ENCODE assay signal across 8 cellular contexts in the genomic region with DNA sequence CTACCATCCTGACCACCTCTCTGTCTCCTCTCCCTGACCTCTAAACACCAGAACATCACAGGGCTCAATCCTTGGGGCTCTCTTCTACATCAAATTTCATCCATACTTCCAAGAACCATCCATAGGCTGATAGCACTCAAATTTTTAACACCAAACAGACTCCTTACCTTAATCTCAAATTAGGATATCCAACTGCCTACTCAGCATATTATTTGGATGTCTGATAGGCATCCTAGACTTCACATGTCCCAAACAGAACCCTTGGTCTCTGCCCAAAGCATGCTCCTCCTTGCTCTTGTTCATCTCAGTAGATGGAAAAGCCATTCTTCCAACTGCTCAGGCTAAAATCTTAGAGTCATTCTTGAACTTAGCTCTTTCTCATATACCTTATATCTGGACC.
"Had no signal": no experiment of that assay in that cellular context is flagged by ENCODE, and none has a peak within 500 bp of the region (broad histone marks: within the 10 kb centered on the region; RNA-seq: fewer than 3 reads in every experiment).

No MANE protein-coding gene starts in this region.

- DNase-seq: GOT3, H7, HFFc6, KG1 had no signal

- ATAC-seq: HCT116 had no signal

- H3K9ac ChIP-seq: GM23248 had no signal

- H3K4me3 ChIP-seq: GM23248, HAP-1 had no signal

- H3K27ac ChIP-seq: GM23248, HL-60 had no signal

- H3K4me1 ChIP-seq: HAP-1 had no signal

- H3K36me3 ChIP-seq: HAP-1 had no signal

- H3K9me3 ChIP-seq: HAP-1 had no signal

- H2AFZ ChIP-seq: GM23248 had no signal
